10 cellular contexts compared by ENCODE assay signal in the genomic region with DNA sequence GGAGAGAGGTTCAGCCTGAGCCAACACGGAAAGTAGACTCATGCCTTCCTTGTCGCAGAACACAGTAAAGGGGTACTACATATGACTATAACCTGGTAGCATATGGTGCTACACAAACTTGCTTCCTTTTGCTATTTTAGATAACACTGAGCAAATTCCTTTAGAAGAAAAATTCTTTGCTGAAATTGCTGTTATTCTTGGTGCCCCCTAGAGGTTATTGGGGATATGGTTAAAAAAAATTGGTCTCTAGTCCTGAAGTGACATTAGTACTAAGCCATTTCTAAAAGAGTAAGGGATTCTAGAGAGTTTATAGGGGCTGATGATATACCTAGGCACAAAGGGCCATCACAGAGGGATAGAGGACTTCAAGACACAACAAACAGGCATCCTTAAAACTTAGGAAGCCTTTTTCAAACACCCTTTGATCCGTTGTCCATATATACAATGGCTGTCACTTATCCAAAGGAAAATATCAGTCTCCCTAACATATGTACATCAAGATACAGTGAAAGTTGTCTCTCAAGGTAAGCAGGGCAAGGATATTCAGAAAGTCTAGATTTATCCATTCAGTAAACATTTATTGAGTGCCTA. TPM values are rescaled to one million over a fixed set of nuclear protein-coding genes. Genes with fewer than 3 reads are reported as not detected.
DNase-seq lines count a peak whose midpoint lies in the region; ATAC-seq and TF ChIP-seq lines count a peak whose summit lies in the region.
"Had no signal": no experiment of that assay in that cellular context is flagged by ENCODE, and none has a peak within 500 bp of the region (broad histone marks: within the 10 kb centered on the region; RNA-seq: fewer than 3 reads in every experiment).

No MANE protein-coding gene starts in this region.

- no peak overlapping the region for H3K4me3 Mint-ChIP-seq in nephron progenitor cell
- H3K4me3 Mint-ChIP-seq: stimulated activated naive CD8-positive, alpha-beta T cell treated with anti-CD3 and anti-CD28 coated beads, Interleukin-15, amount 100 ng/mL, for 72 hours had no signal

- H3K36me3 ChIP-seq in ascending aorta: no peaks in the 10 kb centered on the region
- H3K36me3 ChIP-seq: MG63 had no signal

- H3K27me3 Mint-ChIP-seq in nephron progenitor cell (ENCODE audit: low read depth, poor library complexity): peaks cover 20% of the 10 kb centered on the region
- H3K27me3 Mint-ChIP-seq: stimulated activated naive CD8-positive, alpha-beta T cell treated with anti-CD3 and anti-CD28 coated beads, Interleukin-15, amount 100 ng/mL, for 72 hours had no signal

- H3K27ac Mint-ChIP-seq in nephron progenitor cell: no peak overlapping the region
- H3K27ac Mint-ChIP-seq: stimulated activated naive CD8-positive, alpha-beta T cell treated with anti-CD3 and anti-CD28 coated beads, Interleukin-15, amount 100 ng/mL, for 72 hours had no signal

- no peaks in the 10 kb centered on the region for H3K4me1 ChIP-seq in ascending aorta

- H3K27me3 ChIP-seq in ascending aorta: no peaks in the 10 kb centered on the region

- peak; percentile 55 for TF ChIP-seq CTCF in GM12864 (IDR thresholded peaks at IDR 0.05; ENCODE audit: low read depth, low read length, missing control alignments)
- TF ChIP-seq CTCF in ascending aorta (IDR thresholded peaks at IDR 0.05): peak in 2 of 3 experiments; percentile 15 to 38
- peak; percentile 54 for TF ChIP-seq CTCF in nephron progenitor cell (IDR thresholded peaks at IDR 0.05)

- DNase-seq in GM12864 (ENCODE audit: low read depth) (no peak), ascending aorta (ENCODE audit: low spot score in 2 of 2) (no peak), nephron progenitor cell (no peak), NCI-H446 (lab: John Stamatoyannopoulos, UW) (no peak), OCI-M2 (lab: John Stamatoyannopoulos, UW; ENCODE audit: unreplicated experiment) (no peak)
- no peak for DNase-seq in activated CD8-positive, alpha-beta memory T cell treated with anti-CD3 and anti-CD28 coated beads, Interleukin-2, amount 50 U/mL, for 48 hours
- DNase-seq: MG63; stimulated activated naive CD8-positive, alpha-beta T cell treated with anti-CD3 and anti-CD28 coated beads, Interleukin-15, amount 100 ng/mL, for 72 hours had no signal

- H3K27ac ChIP-seq in ascending aorta: no peak overlapping the region

- H3K4me3 ChIP-seq in GM12864 (ENCODE audit: low read depth, low read length): no peak overlapping the region
- no peak overlapping the region for H3K4me3 ChIP-seq in ascending aorta
- H3K4me3 ChIP-seq: MG63 had no signal

- H3K36me3 Mint-ChIP-seq in nephron progenitor cell (ENCODE audit: low read depth): no peaks in the 10 kb centered on the region

- peak; percentile 46 for ATAC-seq in HG02973 (IDR thresholded peaks at IDR 0.05; ENCODE audit: unreplicated experiment)
- no peak for ATAC-seq in GM21717 (IDR thresholded peaks at IDR 0.05; ENCODE audit: unreplicated experiment)
- ATAC-seq: stimulated activated naive CD8-positive, alpha-beta T cell treated with anti-CD3 and anti-CD28 coated beads, Interleukin-15, amount 100 ng/mL, for 72 hours had no signal

- no peaks in the 10 kb centered on the region for H3K9me3 ChIP-seq in ascending aorta
- H3K9me3 ChIP-seq: MG63 had no signal

- peaks cover 5% of the 10 kb centered on the region for H3K4me1 Mint-ChIP-seq in nephron progenitor cell
- H3K4me1 Mint-ChIP-seq: stimulated activated naive CD8-positive, alpha-beta T cell treated with anti-CD3 and anti-CD28 coated beads, Interleukin-15, amount 100 ng/mL, for 72 hours had no signal

- H3K9me3 Mint-ChIP-seq in nephron progenitor cell: no peaks in the 10 kb centered on the region

- intact Hi-C loops in ascending aorta (cut with DNase I): no loop called here

RNA-seq across cellular contexts. Expression of gene HS6ST3, which starts 13.9 kb away (rescaled TPM):
- 3.0 TPM for total RNA-seq in ascending aorta

RNA-seq across cellular contexts. Expression of gene UGGT2, which starts 22.8 kb away (rescaled TPM):
- total RNA-seq in ascending aorta: 26.0 TPM
